ENCODE assay signal across 18 cellular contexts in the genomic region with DNA sequence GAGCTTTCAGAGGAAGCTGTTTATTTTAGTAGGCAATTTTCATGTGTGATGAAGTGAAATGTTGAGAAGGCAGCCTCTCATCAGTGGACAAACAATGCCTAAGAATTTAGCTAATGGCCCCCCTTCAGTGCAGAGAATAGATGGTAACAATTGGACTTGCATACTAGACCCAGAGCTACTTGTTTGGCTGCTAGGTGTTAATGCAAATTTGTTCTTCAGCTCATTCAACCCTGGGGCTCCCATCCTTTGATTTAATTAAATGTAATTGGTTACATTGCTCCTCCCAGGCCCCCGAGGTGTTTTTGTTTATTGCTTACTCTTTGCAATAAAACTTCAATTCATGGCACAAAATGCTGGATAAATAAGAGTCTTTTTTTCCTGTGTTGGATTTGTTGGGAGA.
DNase-seq lines count a peak whose midpoint lies in the region; ATAC-seq and TF ChIP-seq lines count a peak whose summit lies in the region.
"Had no signal": no experiment of that assay in that cellular context is flagged by ENCODE, and none has a peak within 500 bp of the region (broad histone marks: within the 10 kb centered on the region; RNA-seq: fewer than 3 reads in every experiment).

No MANE protein-coding gene starts in this region.

- H3K9ac ChIP-seq in NT2/D1 (ENCODE audit: insufficient read length, low read depth) = no peak overlapping the region

- intact Hi-C loops in right lobe of liver (cut with DNase I) = no loop called here

- H3K9me3 ChIP-seq in NT2/D1 (ENCODE audit: insufficient read depth, low read length) (no peaks in the 10 kb centered on the region), right lobe of liver (no peaks in the 10 kb centered on the region)
- H3K9me3 ChIP-seq: Peyer's patch had no signal

- H3K4me3 ChIP-seq in H7 (ENCODE audit: insufficient read depth, low read depth, low read length) = no peak overlapping the region
- H3K4me3 ChIP-seq in NT2/D1 (ENCODE audit: insufficient read length, low read depth) = no peak overlapping the region
- H3K4me3 ChIP-seq in right lobe of liver = no peak overlapping the region
- H3K4me3 ChIP-seq: Peyer's patch had no signal

- TF ChIP-seq CTCF in right lobe of liver (IDR thresholded peaks at IDR 0.05) = no peak

- 85% methylated on average over 1 of the region's 1 CpG for WGBS in right lobe of liver (ENCODE audit: insufficient coverage, low coverage, low lambda C conversion rate, missing lambda C conversion rate)

- H3K36me3 ChIP-seq in H7 (replicated peaks; ENCODE audit: control insufficient read depth, insufficient read depth, low read length) (no peaks in the 10 kb centered on the region), NT2/D1 (ENCODE audit: insufficient read depth, insufficient read length, low read length) (no peaks in the 10 kb centered on the region), right lobe of liver (no peaks in the 10 kb centered on the region)
- H3K36me3 ChIP-seq: Peyer's patch had no signal

- ATAC-seq in right lobe of liver (no peak), GM21360 (IDR thresholded peaks at IDR 0.05; ENCODE audit: unreplicated experiment) (no peak)
- ATAC-seq: CD8-positive, alpha-beta T cell had no signal

- TF ChIP-seq POLR2A in right lobe of liver (IDR thresholded peaks at IDR 0.05) = no peak

- no peak overlapping the region for H3K27ac ChIP-seq in right lobe of liver
- H3K27ac ChIP-seq: Peyer's patch had no signal

- DNase-seq in H7 (peak; percentile 56), NCI-H1417 treated with DMSO at 0.1 percent for 48 hours (lab: John Stamatoyannopoulos, UW) (peak; percentile 64), NT2/D1 (ENCODE audit: low read depth, low spot score) (peak; percentile 49), iPS-NIHi7 (ENCODE audit: extremely low spot score) (peak; percentile 41), SK-N-DZ (ENCODE audit: low spot score) (no peak), right lobe of liver (no peak)
- DNase-seq: CD8-positive, alpha-beta T cell; DND-41; GF-D8; IMR-90; Kasumi-1; NCI-H1694 treated with DMSO at 0.1 percent for 48 hours; NCI-H2227 treated with DMSO at 0.1 percent for 48 hours; NCI-H524 treated with DMSO at 0.1 percent for 48 hours; Peyer's patch; SHP77; T-helper 2 cell had no signal

- H3K27me3 ChIP-seq in H7 (ENCODE audit: control insufficient read depth, insufficient read depth, low read length) = no peaks in the 10 kb centered on the region
- H3K27me3 ChIP-seq in NT2/D1 (ENCODE audit: insufficient read depth, insufficient read length) = no peaks in the 10 kb centered on the region
- no peaks in the 10 kb centered on the region for H3K27me3 ChIP-seq in right lobe of liver
- H3K27me3 ChIP-seq: Peyer's patch had no signal

- H3K4me1 ChIP-seq in NT2/D1 (ENCODE audit: insufficient read depth, insufficient read length) (no peaks in the 10 kb centered on the region), right lobe of liver (no peaks in the 10 kb centered on the region)

Comparison
In these comparisons a context has a peak if more than half of its experiments do, and no peak if none do; other contexts are left out.
1. DNase-seq: peak in H7 (single experiment), NCI-H1417 treated with DMSO at 0.1 percent for 48 hours (single experiment), NT2/D1 (single experiment) and iPS-NIHi7 (single experiment); none in SK-N-DZ (single experiment) and right lobe of liver (0 of 3).